ENCODE assay signal across 16 cellular contexts in the genomic region with DNA sequence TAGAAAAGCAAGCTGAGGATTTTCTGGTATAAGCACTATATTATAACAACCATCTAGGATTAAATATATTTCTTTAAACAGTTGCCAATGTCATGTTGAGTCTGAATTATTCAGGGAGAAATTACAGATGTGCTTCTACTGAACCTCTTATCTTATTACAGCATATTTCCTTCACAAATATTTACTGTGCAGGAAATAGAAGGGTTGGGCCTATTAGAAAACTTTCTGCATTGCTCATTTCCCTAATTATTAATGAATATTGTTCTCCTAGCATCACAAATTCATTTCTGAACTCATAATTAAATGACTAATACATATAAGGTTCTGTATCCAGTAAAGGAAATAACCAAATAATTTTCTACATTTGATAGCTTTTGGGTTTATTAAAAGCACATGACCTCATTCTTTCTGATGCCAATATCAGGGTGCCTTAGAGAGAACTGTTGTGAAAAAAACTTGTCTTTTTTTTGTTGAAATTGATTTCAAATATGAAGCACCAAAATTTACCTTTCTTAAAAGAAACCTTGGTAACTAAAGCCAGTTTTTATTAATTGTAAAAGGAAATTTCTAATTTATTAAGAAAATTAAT.
"Had no signal": no experiment of that assay in that cellular context is flagged by ENCODE, and none has a peak within 500 bp of the region (broad histone marks: within the 10 kb centered on the region; RNA-seq: fewer than 3 reads in every experiment).

No MANE protein-coding gene starts in this region.

- H3K9ac ChIP-seq: parathyroid adenoma had no signal

- H3K36me3 ChIP-seq: cardiac muscle cell, neutrophil, thyroid gland had no signal

- H3K9me3 ChIP-seq: neutrophil, thyroid gland had no signal

- H3K4me1 ChIP-seq: foreskin keratinocyte, parathyroid adenoma, thyroid gland had no signal

- H3K4me3 ChIP-seq: cardiac muscle cell, dorsolateral prefrontal cortex, lung, thyroid gland had no signal

- H3K27me3 ChIP-seq: cardiac muscle cell, foreskin keratinocyte, neutrophil, thyroid gland had no signal

- ATAC-seq: foreskin keratinocyte; natural killer cell treated with Interleukin-12 subunit alpha and Interleukin-12 subunit beta and Interleukin-15 and Interleukin-18, amount 100 ng/mL, for 72 hours had no signal

- H3K27ac ChIP-seq: cardiac muscle cell, foreskin keratinocyte, neutrophil, parathyroid adenoma, thyroid gland, VCaP had no signal

- DNase-seq: activated CD4-positive, alpha-beta T cell treated with anti-CD3 and anti-CD28 coated beads for 1 hour; dorsolateral prefrontal cortex; endodermal cell; foreskin keratinocyte; immature natural killer cell; stimulated activated CD8-positive, alpha-beta memory T cell treated with anti-CD3 and anti-CD28 coated beads, Interleukin-4, amount 100 ng/mL, for 48 hours; stimulated activated naive CD4-positive, alpha-beta T cell; T-helper 1 cell; T1000; thyroid gland had no signal
